ENCODE assay signal across 10 cellular contexts in genomic region chr9:135639196-135639595, GRCh38. TPM values are rescaled to one million over a fixed set of nuclear protein-coding genes. Genes with fewer than 3 reads are reported as not detected.
"Had no signal": no experiment of that assay in that cellular context is flagged by ENCODE, and none has a peak within 500 bp of the region (broad histone marks: within the 10 kb centered on the region; RNA-seq: fewer than 3 reads in every experiment).

Gene GLT6D1 (minus strand): TSS chr9:135639540. CDS start chr9:135639187, 353 bp downstream.

- H3K4me3 ChIP-seq: GM23248, GM23338, HAP-1 had no signal

- H3K36me3 ChIP-seq: HAP-1 had no signal

- H3K9me3 ChIP-seq: HAP-1 had no signal

- H3K4me1 ChIP-seq: HAP-1 had no signal

- H3K27ac Mint-ChIP-seq: GM23338, H9, HFFc6 had no signal

- H3K4me3 Mint-ChIP-seq: GM23338, H9, HFFc6 had no signal

- DNase-seq: GM23248, GOT3, H7, H9, HCEC 1CT, HFFc6 had no signal

- ATAC-seq: GM23338, HCT116 had no signal

- H3K27ac ChIP-seq: GM23248 had no signal

RNA-seq across cellular contexts. Expression of gene GLT6D1, which starts in this region (rescaled TPM):
- total RNA-seq: GM23248, GM23338, H4, H7, H9, HFFc6 had no signal
